23 cellular contexts compared by ENCODE assay signal in genomic region chr6:17169291-17169690, GRCh38.
DNase-seq lines count a peak whose midpoint lies in the region; ATAC-seq and TF ChIP-seq lines count a peak whose summit lies in the region.
"Had no signal": no experiment of that assay in that cellular context is flagged by ENCODE, and none has a peak within 500 bp of the region (broad histone marks: within the 10 kb centered on the region; RNA-seq: fewer than 3 reads in every experiment).

No MANE protein-coding gene starts in this region.

- no peak for TF ChIP-seq RAD21 in IMR-90 (IDR thresholded peaks at IDR 0.05; ENCODE audit: low read length)

- no peaks in the 10 kb centered on the region for H3K27me3 ChIP-seq in IMR-90 (ENCODE audit: control insufficient read depth, insufficient read depth, low read length)
- no peaks in the 10 kb centered on the region for H3K27me3 ChIP-seq in fibroblast of lung (ENCODE audit: control insufficient read depth, insufficient read depth, low read length)
- H3K27me3 ChIP-seq in CD8-positive, alpha-beta T cell (ENCODE audit: insufficient read depth, low read length) = no peaks in the 10 kb centered on the region
- H3K27me3 ChIP-seq: left lung, ovary, tibial artery had no signal

- H3K4ac ChIP-seq in IMR-90 (ENCODE audit: low read depth, low read length) = no peak overlapping the region

- no peak overlapping the region for H3K4me2 ChIP-seq in IMR-90 (ENCODE audit: low read depth, low read length)
- H3K4me2 ChIP-seq in fibroblast of lung (ENCODE audit: extremely low read depth, insufficient read depth, low read length) = peak overlapping the region; percentile 21

- in situ Hi-C loops in IMR-90 (cut with MboI; ENCODE audit: low sequenced_read_pairs) = no loop called here

- CTCF ChIA-PET in IMR-90 (lab: Yijun Ruan, JAX) = interaction anchor here (0.7 to 0.9 kb wide), 2 partner anchors 111 to 415 kb away, joined by 3 read pairs; no protein-coding TSS in a partner anchor
- CTCF ChIA-PET in CD8-positive, alpha-beta T cell (lab: Charles Lee) = interaction anchor here (1.5 kb wide), 1 partner anchor 13 kb away, joined by 3 read pairs; no protein-coding TSS in a partner anchor

- no peak for TF ChIP-seq POLR2A in IMR-90 (IDR thresholded peaks at IDR 0.05; ENCODE audit: low read depth, low read length)

- H3K9me3 ChIP-seq in IMR-90 (ENCODE audit: control insufficient read depth, insufficient read depth, low read length) (no peaks in the 10 kb centered on the region), fibroblast of lung (ENCODE audit: control insufficient read depth, insufficient read depth, low read depth, low read length) (no peaks in the 10 kb centered on the region)
- H3K9me3 ChIP-seq in CD8-positive, alpha-beta T cell (ENCODE audit: low read length) = no peaks in the 10 kb centered on the region
- H3K9me3 ChIP-seq: left lung, ovary, tibial artery had no signal

- no peak overlapping the region for H4K91ac ChIP-seq in IMR-90 (ENCODE audit: insufficient read depth, low read depth, low read length)

- dilution Hi-C loops in IMR-90 (cut with HindIII; ENCODE audit: low sequenced_read_pairs, unreplicated experiment) = no loop called here

- DNase-seq in Daoy (ENCODE audit: low read depth) = peak; percentile 77
- peak; percentile 83 for DNase-seq in IMR-90
- peak; percentile 33 to 75 for DNase-seq in fibroblast of lung (ENCODE audit: low read depth in 2 of 2)
- DNase-seq in skeletal muscle cell (ENCODE audit: low read depth) = peak; percentile 60
- DNase-seq in activated CD4-positive, alpha-beta T cell treated with anti-CD3 and anti-CD28 coated beads, Interleukin-2, amount 50 U/mL, for 1 hour = no peak
- DNase-seq in activated CD8-positive, alpha-beta memory T cell treated with anti-CD3 and anti-CD28 coated beads, Interleukin-2, amount 50 U/mL, for 4 hours = no peak
- no peak for DNase-seq in activated T-cell treated with anti-CD3 and anti-CD28 coated beads for 4 hours
- no peak for DNase-seq in CD8-positive, alpha-beta T cell
- DNase-seq: CD4-positive, alpha-beta T cell; DMS 273 treated with DMSO at 0.1 percent for 48 hours; GDM1; left lung; mesendoderm; naive thymus-derived CD8-positive, alpha-beta T cell; NCI-H1417 treated with DMSO at 0.1 percent for 48 hours; NCI-H524 treated with DMSO at 0.1 percent for 48 hours; ovary; stimulated activated naive CD8-positive, alpha-beta T cell treated with anti-CD3 and anti-CD28 coated beads, Interleukin-15, amount 100 ng/mL, for 72 hours; tibial artery; WERI-Rb-1 had no signal

- no peak overlapping the region for H4K5ac ChIP-seq in IMR-90 (ENCODE audit: low read depth, low read length)

- no peak overlapping the region for H3K27ac ChIP-seq in IMR-90 (ENCODE audit: insufficient read depth, low read length)
- H3K27ac ChIP-seq in fibroblast of lung (ENCODE audit: insufficient read depth, low read length) = peak overlapping the region; percentile 19
- no peak overlapping the region for H3K27ac ChIP-seq in CD8-positive, alpha-beta T cell (ENCODE audit: low read depth, low read length)
- H3K27ac ChIP-seq: left lung, ovary, SK-N-MC, tibial artery, WERI-Rb-1 had no signal

- no TSS peak for BruUV-seq in IMR-90 (replicated peaks; lab: Mats Ljungman, UMichigan)

- no peak overlapping the region for H2BK20ac ChIP-seq in IMR-90 (ENCODE audit: low read depth, low read length)

- POLR2A ChIA-PET in IMR-90 (lab: Charles Lee; ENCODE audit: unreplicated experiment) = no interaction called here
- POLR2A ChIA-PET in CD8-positive, alpha-beta T cell (lab: Charles Lee) = no interaction called here

- H4K20me1 ChIP-seq in IMR-90 (ENCODE audit: insufficient read depth, low read length) (no peaks in the 10 kb centered on the region), fibroblast of lung (ENCODE audit: control insufficient read depth, extremely low read depth, insufficient read depth, low read length) (no peaks in the 10 kb centered on the region)

- no peaks in the 10 kb centered on the region for H3K36me3 ChIP-seq in IMR-90 (ENCODE audit: control insufficient read depth, insufficient read depth, low read length)
- no peaks in the 10 kb centered on the region for H3K36me3 ChIP-seq in fibroblast of lung (ENCODE audit: control insufficient read depth, insufficient read depth, low read length)
- H3K36me3 ChIP-seq in CD8-positive, alpha-beta T cell (ENCODE audit: insufficient read depth, low read length) = no peaks in the 10 kb centered on the region
- H3K36me3 ChIP-seq: left lung, ovary, tibial artery, WERI-Rb-1 had no signal

- H2BK15ac ChIP-seq in IMR-90 (ENCODE audit: low read depth, low read length) = no peak overlapping the region

- H2AK5ac ChIP-seq in IMR-90 (ENCODE audit: low read depth, low read length) = no peak overlapping the region

- no peaks in the 10 kb centered on the region for H3K4me1 Mint-ChIP-seq in CD8-positive, alpha-beta T cell (ENCODE audit: low read depth)
- H3K4me1 Mint-ChIP-seq: activated naive CD4-positive, alpha-beta T cell treated with anti-CD3 and anti-CD28 coated beads, Interleukin-2, amount 50 U/mL, for 24 hours; naive thymus-derived CD8-positive, alpha-beta T cell; stimulated activated naive CD8-positive, alpha-beta T cell treated with anti-CD3 and anti-CD28 coated beads, Interleukin-15, amount 100 ng/mL, for 72 hours had no signal

- peaks cover 4% of the 10 kb centered on the region for H3K4me1 ChIP-seq in IMR-90 (ENCODE audit: control insufficient read depth, insufficient read depth, low read length)
- peaks cover 3% of the 10 kb centered on the region for H3K4me1 ChIP-seq in fibroblast of lung (ENCODE audit: control insufficient read depth, extremely low read depth, insufficient read depth, low read length)
- H3K4me1 ChIP-seq in CD8-positive, alpha-beta T cell (ENCODE audit: insufficient read depth, low read length) = no peaks in the 10 kb centered on the region
- H3K4me1 ChIP-seq: left lung had no signal

- H3K79me1 ChIP-seq in IMR-90 (ENCODE audit: low read depth in 1 of 2, low read length in 2 of 2) = no peaks in the 10 kb centered on the region

- H3K18ac ChIP-seq in IMR-90 (ENCODE audit: low read depth, low read length) = no peak overlapping the region

- H3K9me3 Mint-ChIP-seq in CD8-positive, alpha-beta T cell = no peaks in the 10 kb centered on the region
- H3K9me3 Mint-ChIP-seq: activated naive CD4-positive, alpha-beta T cell treated with anti-CD3 and anti-CD28 coated beads, Interleukin-2, amount 50 U/mL, for 24 hours; CD4-positive, alpha-beta T cell; dendritic cell treated with granulocyte-macrophage colony-stimulating factor and Interleukin-4, amounts not matched to agents 40 ng/mL and 50 ng/mL, for 4 days; naive thymus-derived CD8-positive, alpha-beta T cell; stimulated activated naive CD8-positive, alpha-beta T cell treated with anti-CD3 and anti-CD28 coated beads, Interleukin-15, amount 100 ng/mL, for 72 hours had no signal

- H3K4me3 Mint-ChIP-seq in CD8-positive, alpha-beta T cell = no peak overlapping the region
- H3K4me3 Mint-ChIP-seq: activated naive CD4-positive, alpha-beta T cell treated with anti-CD3 and anti-CD28 coated beads, Interleukin-2, amount 50 U/mL, for 24 hours; CD4-positive, alpha-beta T cell; dendritic cell treated with granulocyte-macrophage colony-stimulating factor and Interleukin-4, amounts not matched to agents 40 ng/mL and 50 ng/mL, for 4 days; naive thymus-derived CD8-positive, alpha-beta T cell; stimulated activated naive CD8-positive, alpha-beta T cell treated with anti-CD3 and anti-CD28 coated beads, Interleukin-15, amount 100 ng/mL, for 72 hours had no signal

- no peak overlapping the region for H2AK9ac ChIP-seq in IMR-90 (replicated peaks; ENCODE audit: low read depth, low read length, poor library complexity)

- no peak overlapping the region for H2BK5ac ChIP-seq in IMR-90 (ENCODE audit: low read depth, low read length, poor library complexity, severe bottlenecking)

- H3K4me3 ChIP-seq in IMR-90 (ENCODE audit: insufficient read depth, low read depth, low read length) = no peak overlapping the region
- H3K4me3 ChIP-seq in fibroblast of lung (replicated peaks in 1 of 4; ENCODE audit: control extremely low read depth in 1 of 4, insufficient read depth in 1 of 4, low read depth in 3 of 4, low read length in 4 of 4) = no peak overlapping the region
- H3K4me3 ChIP-seq in skeletal muscle cell (ENCODE audit: low read depth, low read length) = no peak overlapping the region
- no peak overlapping the region for H3K4me3 ChIP-seq in CD8-positive, alpha-beta T cell (ENCODE audit: low read depth, low read length)
- H3K4me3 ChIP-seq: left lung, ovary, SK-N-MC, tibial artery had no signal

- no peak overlapping the region for H3K23ac ChIP-seq in IMR-90 (ENCODE audit: low read depth, low read length)

- H3K79me2 ChIP-seq in fibroblast of lung (ENCODE audit: control insufficient read depth, insufficient read depth, low read length) = no peaks in the 10 kb centered on the region

- H3K9me1 ChIP-seq in IMR-90 (ENCODE audit: insufficient read depth, low read length) = peaks cover 6% of the 10 kb centered on the region

- H3K14ac ChIP-seq in IMR-90 (replicated peaks; ENCODE audit: low read depth, low read length) = no peak overlapping the region

- no peak overlapping the region for H3K56ac ChIP-seq in IMR-90 (ENCODE audit: extremely low read depth, insufficient read depth, low read length)

- H3K27ac Mint-ChIP-seq in CD8-positive, alpha-beta T cell = no peak overlapping the region
- H3K27ac Mint-ChIP-seq: activated naive CD4-positive, alpha-beta T cell treated with anti-CD3 and anti-CD28 coated beads, Interleukin-2, amount 50 U/mL, for 24 hours; CD4-positive, alpha-beta T cell; dendritic cell treated with granulocyte-macrophage colony-stimulating factor and Interleukin-4, amounts not matched to agents 40 ng/mL and 50 ng/mL, for 4 days; naive thymus-derived CD8-positive, alpha-beta T cell; stimulated activated naive CD8-positive, alpha-beta T cell treated with anti-CD3 and anti-CD28 coated beads, Interleukin-15, amount 100 ng/mL, for 72 hours had no signal

- no peak overlapping the region for H4K8ac ChIP-seq in IMR-90 (ENCODE audit: low read depth in 2 of 2, low read length in 2 of 2)

- no peaks in the 10 kb centered on the region for H3K36me3 Mint-ChIP-seq in CD8-positive, alpha-beta T cell
- H3K36me3 Mint-ChIP-seq: activated naive CD4-positive, alpha-beta T cell treated with anti-CD3 and anti-CD28 coated beads, Interleukin-2, amount 50 U/mL, for 24 hours; naive thymus-derived CD8-positive, alpha-beta T cell had no signal

- H2BK120ac ChIP-seq in IMR-90 (ENCODE audit: low read depth, low read length) = no peak overlapping the region

- H3K9ac ChIP-seq in IMR-90 (ENCODE audit: low read depth, low read length) = no peak overlapping the region
- H3K9ac ChIP-seq in fibroblast of lung (ENCODE audit: insufficient read depth, low read length) = no peak overlapping the region

- TF ChIP-seq CTCF in IMR-90 (conservative IDR thresholded peaks at IDR 0.05; ENCODE audit: low read depth, low read length) = no peak
- TF ChIP-seq CTCF in fibroblast of lung (conservative IDR thresholded peaks at IDR 0.05 in 1 of 2, IDR thresholded peaks at IDR 0.05 in 1 of 2; ENCODE audit: low read depth in 1 of 2, low read length in 2 of 2) = peak in 1 of 2 donors; percentile 24
- TF ChIP-seq CTCF in CD8-positive, alpha-beta T cell (IDR thresholded peaks at IDR 0.05) = no peak

- 76% methylated on average over 2 of the region's 6 CpGs; no CpG with 5 or more reads in 1 of the 2 experiments for WGBS in IMR-90 (ENCODE audit: extremely low coverage in 2 of 2, insufficient read length in 1 of 2), 2 experiments

- peak overlapping the region; percentile 50 for H2AFZ ChIP-seq in IMR-90 (replicated peaks; ENCODE audit: low read length, poor library complexity)
- no peak overlapping the region for H2AFZ ChIP-seq in fibroblast of lung (ENCODE audit: low read length)

- intact Hi-C loops in IMR-90 (cut with micrococcal nuclease) = loop anchor here (1.0 to 5.0 kb wide), 3 partner anchors 83 to 336 kb away; no protein-coding TSS in a partner anchor
- intact Hi-C loops in CD8-positive, alpha-beta T cell (cut with DNase I, micrococcal nuclease) = no loop called here

- ATAC-seq in IMR-90 (ENCODE audit: low read depth) = peak; percentile 79
- ATAC-seq in CD8-positive, alpha-beta T cell = no peak
- ATAC-seq: left lung; naive thymus-derived CD8-positive, alpha-beta T cell; stimulated activated naive CD8-positive, alpha-beta T cell treated with anti-CD3 and anti-CD28 coated beads, Interleukin-15, amount 100 ng/mL, for 72 hours had no signal

- no peaks in the 10 kb centered on the region for H3K27me3 Mint-ChIP-seq in CD8-positive, alpha-beta T cell (ENCODE audit: low read depth)
- H3K27me3 Mint-ChIP-seq: stimulated activated naive CD8-positive, alpha-beta T cell treated with anti-CD3 and anti-CD28 coated beads, Interleukin-15, amount 100 ng/mL, for 72 hours had no signal

Comparison
In these comparisons a context has a peak if more than half of its experiments do, and no peak if none do; other contexts are left out.
1. DNase-seq: peak in Daoy (single experiment), IMR-90 (single experiment), fibroblast of lung (2 of 2) and skeletal muscle cell (single experiment); none in activated CD4-positive, alpha-beta T cell treated with anti-CD3 and anti-CD28 coated beads, Interleukin-2, amount 50 U/mL, for 1 hour (single experiment), activated CD8-positive, alpha-beta memory T cell treated with anti-CD3 and anti-CD28 coated beads, Interleukin-2, amount 50 U/mL, for 4 hours (single experiment), activated T-cell treated with anti-CD3 and anti-CD28 coated beads for 4 hours (single experiment) and CD8-positive, alpha-beta T cell (0 of 7).